ENCODE assay signal across 1 cellular context in genomic region chr1:85707267-85707989, GRCh38.
TF ChIP-seq lines count a peak whose summit lies in the region.

No MANE protein-coding gene starts in this region.

TF ChIP-seq in K562, 482 proteins besides CTCF, POLR2A, EP300 and RAD21:
- no peak for TF ChIP-seq HCFC1 (IDR thresholded peaks at IDR 0.05; ENCODE audit: low read depth, low read length)
- peak; percentile 60 for TF ChIP-seq PRDM10 (IDR thresholded peaks at IDR 0.05; ENCODE audit: partially characterized antibody)
- TF ChIP-seq BCLAF1 (IDR thresholded peaks at IDR 0.05; ENCODE audit: borderline replicate concordance in 1 of 2, control insufficient read depth in 1 of 2, low read depth in 2 of 2, low read length in 1 of 2), result 0 out of 4 replicates have a peak, but pooled peaks of 1 of the 2 experiments have one; percentile 62
- TF ChIP-seq ZC3H4 (CRISPR knock-in tag; IDR thresholded peaks at IDR 0.05; ENCODE audit: borderline replicate concordance), result no peak
- TF ChIP-seq EGR1 (conservative IDR thresholded peaks at IDR 0.05), result peak; percentile 60
- no peak for TF ChIP-seq HNRNPUL1 (IDR thresholded peaks at IDR 0.05; ENCODE audit: low read length)
- 0 out of 2 replicates have a peak, but pooled peaks have one; percentile 52 for TF ChIP-seq ZNF512 (tag; IDR thresholded peaks at IDR 0.05)
- peak; percentile 15; the same call in 1 of the 2 replicates for TF ChIP-seq TRIM25 (IDR thresholded peaks at IDR 0.05; ENCODE audit: borderline replicate concordance)
- TF ChIP-seq SMARCE1 (IDR thresholded peaks at IDR 0.05), result 0 out of 2 replicates have a peak, but pooled peaks have one; percentile 38
- TF ChIP-seq EHMT2 (IDR thresholded peaks at IDR 0.05), result no peak
